ENCODE assay signal across 2 cellular contexts in genomic region chr1:89080068-89080467, GRCh38. TPM values are rescaled to one million over a fixed set of nuclear protein-coding genes. Genes with fewer than 3 reads are reported as not detected.
"Had no signal": no experiment of that assay in that cellular context is flagged by ENCODE, and none has a peak within 500 bp of the region (broad histone marks: within the 10 kb centered on the region; RNA-seq: fewer than 3 reads in every experiment).

No MANE protein-coding gene starts in this region.

RNA-seq across cellular contexts. Expression of gene GBP3, which starts 57.4 kb away (rescaled TPM):
- total RNA-seq: WTC11 had no signal
- polyA plus RNA-seq: cardiac muscle cell had no signal
